39 cellular contexts compared by ENCODE assay signal in the genomic region with DNA sequence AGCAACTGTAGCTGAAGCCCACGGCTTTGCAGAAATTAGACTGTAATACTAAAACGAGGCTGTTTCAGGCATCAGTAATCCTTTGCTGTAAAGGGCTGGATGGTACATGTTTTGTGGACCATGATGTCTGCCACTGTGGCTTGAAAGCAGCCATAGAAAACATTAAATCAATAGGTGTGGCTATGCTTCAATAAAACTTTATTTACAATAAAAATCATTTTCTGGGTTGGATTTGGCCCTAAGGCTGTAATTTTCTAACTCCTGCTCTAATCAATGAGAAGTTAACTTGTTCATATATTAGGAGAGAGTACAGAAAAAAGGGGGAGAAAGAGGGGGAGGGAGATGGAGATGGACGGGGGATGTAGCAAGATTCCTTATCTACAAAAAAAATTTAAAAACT.
"Had no signal": no experiment of that assay in that cellular context is flagged by ENCODE, and none has a peak within 500 bp of the region (broad histone marks: within the 10 kb centered on the region; RNA-seq: fewer than 3 reads in every experiment).

No MANE protein-coding gene starts in this region.

- H3K9me3 Mint-ChIP-seq: central memory CD8-positive, alpha-beta T cell had no signal

- DNase-seq: activated effector memory CD4-positive, alpha-beta T cell treated with anti-CD3 and anti-CD28 coated beads, Interleukin-2, amount 50 U/mL, for 16 hours; activated effector memory CD4-positive, alpha-beta T cell treated with Interleukin-2 at 50 U/mL for 16 hours; activated gamma-delta T cell; activated naive CD4-positive, alpha-beta T cell; activated naive CD4-positive, alpha-beta T cell treated with anti-CD3 and anti-CD28 coated beads for 36 hours; activated naive CD4-positive, alpha-beta T cell treated with anti-CD3 and anti-CD28 coated beads, Interleukin-2, amount 10 ng/mL, durations not matched to agents 7 days and 5 days; activated naive CD4-positive, alpha-beta T cell treated with anti-CD3 and anti-CD28 coated beads, Interleukin-2, amount 50 U/mL, for 16 hours; activated naive CD4-positive, alpha-beta T cell treated with Interleukin-2 at 50 U/mL for 16 hours; activated naive CD8-positive, alpha-beta T cell treated with anti-CD3 and anti-CD28 coated beads for 36 hours; activated naive CD8-positive, alpha-beta T cell treated with anti-CD3 and anti-CD28 coated beads, Interleukin-2, amount 10 ng/mL, durations not matched to agents 7 days and 5 days; activated naive CD8-positive, alpha-beta T cell treated with anti-CD3 and anti-CD28 coated beads, Interleukin-2, amount 50 U/mL, for 24 hours; activated T-cell treated with anti-CD3 and anti-CD28 coated beads, Interleukin-2, amount 50 U/mL, for 1 hour; activated T-cell treated with anti-CD3 and anti-CD28 coated beads, Interleukin-2, amount 50 U/mL, for 24 hours; activated T-cell treated with anti-CD3 and anti-CD28 coated beads, Interleukin-2, amount 50 U/mL, for 4 hours; activated T-cell treated with anti-CD3 and anti-CD28 coated beads, Interleukin-2, amount 50 U/mL, for 48 hours; activated T-cell treated with anti-CD3 and anti-CD28 coated beads, Interleukin-2, amount 50 U/mL, for 72 hours; adrenal gland; amniotic stem cell; amygdala; anterior cingulate cortex; aorta; body of pancreas; brain microvascular endothelial cell; caudate nucleus; central memory CD4-positive, alpha-beta T cell; cerebellar nuclear complex had no signal

- H3K4me3 ChIP-seq: adrenal gland, ascending aorta, body of pancreas, breast epithelium, cardiac muscle cell had no signal

- H3K4me1 Mint-ChIP-seq: activated naive CD4-positive, alpha-beta T cell treated with anti-CD3 and anti-CD28 coated beads, Interleukin-2, amount 10 ng/mL, durations not matched to agents 7 days and 5 days; activated naive CD4-positive, alpha-beta T cell treated with anti-CD3 and anti-CD28 coated beads, Interleukin-2, amount 50 U/mL, for 24 hours; activated naive CD8-positive, alpha-beta T cell treated with anti-CD3 and anti-CD28 coated beads for 36 hours; activated naive CD8-positive, alpha-beta T cell treated with anti-CD3 and anti-CD28 coated beads, Interleukin-2, amount 10 ng/mL, durations not matched to agents 7 days and 5 days; activated T-helper 17 cell treated with anti-CD3 and anti-CD28 coated beads, Interleukin-2, amount 50 U/mL, for 72 hours; brain; central memory CD8-positive, alpha-beta T cell had no signal

- FAIRE-seq: astrocyte, bronchial epithelial cell had no signal

- H3K36me3 ChIP-seq: brain microvascular endothelial cell, breast epithelium, cardiac muscle cell had no signal

- H3K27ac Mint-ChIP-seq: activated naive CD4-positive, alpha-beta T cell treated with anti-CD3 and anti-CD28 coated beads for 36 hours; activated naive CD4-positive, alpha-beta T cell treated with anti-CD3 and anti-CD28 coated beads, Interleukin-2, amount 10 ng/mL, durations not matched to agents 7 days and 5 days; activated naive CD4-positive, alpha-beta T cell treated with anti-CD3 and anti-CD28 coated beads, Interleukin-2, amount 50 U/mL, for 24 hours; activated naive CD4-positive, alpha-beta T cell treated with anti-CD3 and anti-CD28 coated beads, Interleukin-2, amount 50 U/mL, for 72 hours; activated naive CD8-positive, alpha-beta T cell; activated naive CD8-positive, alpha-beta T cell treated with anti-CD3 and anti-CD28 coated beads for 36 hours; activated naive CD8-positive, alpha-beta T cell treated with anti-CD3 and anti-CD28 coated beads, Interleukin-2, amount 10 ng/mL, durations not matched to agents 7 days and 5 days; activated naive CD8-positive, alpha-beta T cell treated with anti-CD3 and anti-CD28 coated beads, Interleukin-2, amount 50 U/mL, for 24 hours; activated T-cell treated with anti-CD3 and anti-CD28 coated beads, Interleukin-2, amount 50 U/mL, for 24 hours; activated T-cell treated with anti-CD3 and anti-CD28 coated beads, Interleukin-2, amount 50 U/mL, for 72 hours; activated T-helper 1 cell treated with anti-CD3 and anti-CD28 coated beads, Interleukin-12 subunit alpha, Interleukin-12 subunit beta, Interleukin-2, Interleukin-4 antibody, amounts not matched to agents 30 ng/mL and 10 ng/mL and 1 ng/mL, durations not matched to agents 14 hours and 24 hours and 36 hours; activated T-helper 17 cell treated with anti-CD3 and anti-CD28 coated beads, Interleukin-2, amount 50 U/mL, for 72 hours; activated T-helper 2 cell treated with anti-CD3 and anti-CD28 coated beads, Interferon-gamma antibody, Interleukin-2, Interleukin-4, amounts not matched to agents 10 μg/mL and 5 μg/mL and 100 μg/mL, durations not matched to agents 14 hours and 24 hours and 36 hours; brain had no signal

- H3K4me1 ChIP-seq: ascending aorta, body of pancreas, breast epithelium had no signal

- H3K27ac ChIP-seq: adrenal gland, ascending aorta, body of pancreas, brain microvascular endothelial cell, breast epithelium, cardiac muscle cell had no signal

- ATAC-seq: activated naive CD4-positive, alpha-beta T cell treated with anti-CD3 and anti-CD28 coated beads, Interleukin-2, amount 50 U/mL, for 72 hours; activated naive CD8-positive, alpha-beta T cell treated with anti-CD3 and anti-CD28 coated beads, Interleukin-2, amount 50 U/mL, for 24 hours; activated T-cell treated with anti-CD3 and anti-CD28 coated beads, Interleukin-2, amount 50 U/mL, for 4 hours; activated T-cell treated with anti-CD3 and anti-CD28 coated beads, Interleukin-2, amount 50 U/mL, for 72 hours; activated T-helper 17 cell treated with anti-CD3 and anti-CD28 coated beads, Interleukin-2, amount 50 U/mL, for 72 hours; body of pancreas had no signal

- H3K27me3 Mint-ChIP-seq: activated naive CD8-positive, alpha-beta T cell treated with anti-CD3 and anti-CD28 coated beads for 36 hours; activated naive CD8-positive, alpha-beta T cell treated with anti-CD3 and anti-CD28 coated beads, Interleukin-2, amount 50 U/mL, for 24 hours; activated T-cell treated with anti-CD3 and anti-CD28 coated beads, Interleukin-2, amount 50 U/mL, for 24 hours; activated T-helper 17 cell treated with anti-CD3 and anti-CD28 coated beads, Interleukin-2, amount 50 U/mL, for 72 hours; central memory CD8-positive, alpha-beta T cell had no signal

- H3K27me3 ChIP-seq: adrenal gland, ascending aorta, body of pancreas, brain microvascular endothelial cell, breast epithelium, cardiac muscle cell had no signal

- H3K4me3 Mint-ChIP-seq: activated naive CD4-positive, alpha-beta T cell treated with anti-CD3 and anti-CD28 coated beads for 36 hours; activated naive CD4-positive, alpha-beta T cell treated with anti-CD3 and anti-CD28 coated beads, Interleukin-2, amount 10 ng/mL, durations not matched to agents 7 days and 5 days; activated naive CD4-positive, alpha-beta T cell treated with anti-CD3 and anti-CD28 coated beads, Interleukin-2, amount 50 U/mL, for 24 hours; activated naive CD8-positive, alpha-beta T cell; activated naive CD8-positive, alpha-beta T cell treated with anti-CD3 and anti-CD28 coated beads for 36 hours; activated naive CD8-positive, alpha-beta T cell treated with anti-CD3 and anti-CD28 coated beads, Interleukin-2, amount 10 ng/mL, durations not matched to agents 7 days and 5 days; activated naive CD8-positive, alpha-beta T cell treated with anti-CD3 and anti-CD28 coated beads, Interleukin-2, amount 50 U/mL, for 24 hours; activated T-cell treated with anti-CD3 and anti-CD28 coated beads, Interleukin-2, amount 50 U/mL, for 24 hours; activated T-cell treated with anti-CD3 and anti-CD28 coated beads, Interleukin-2, amount 50 U/mL, for 4 hours; activated T-cell treated with anti-CD3 and anti-CD28 coated beads, Interleukin-2, amount 50 U/mL, for 72 hours; activated T-helper 1 cell treated with anti-CD3 and anti-CD28 coated beads, Interleukin-12 subunit alpha, Interleukin-12 subunit beta, Interleukin-2, Interleukin-4 antibody, amounts not matched to agents 30 ng/mL and 10 ng/mL and 1 ng/mL, durations not matched to agents 14 hours and 24 hours and 36 hours; activated T-helper 17 cell treated with anti-CD3 and anti-CD28 coated beads, Interleukin-2, amount 50 U/mL, for 72 hours; brain; central memory CD8-positive, alpha-beta T cell had no signal
